In genomic region chr6:28488916-28489365, GRCh38 we compare ENCODE assay signal across 8 cellular contexts. TPM values are rescaled to one million over a fixed set of nuclear protein-coding genes. Genes with fewer than 3 reads are reported as not detected.
DNase-seq lines count a peak whose midpoint lies in the region; ATAC-seq lines count a peak whose summit lies in the region.

No MANE protein-coding gene starts in this region.

- H3K27me3 Mint-ChIP-seq in CD4-positive, CD25-positive, alpha-beta regulatory T cell: peaks cover 68% of the 10 kb centered on the region

- no peak overlapping the region for H3K4me3 ChIP-seq in CD4-positive, CD25-positive, alpha-beta regulatory T cell (ENCODE audit: low read depth, low read length)

- H3K27me3 ChIP-seq in CD4-positive, CD25-positive, alpha-beta regulatory T cell (ENCODE audit: control insufficient read depth, insufficient read depth, low read length): peaks cover 32% of the 10 kb centered on the region

- H3K27ac ChIP-seq in CD4-positive, CD25-positive, alpha-beta regulatory T cell (ENCODE audit: insufficient read depth, low read length, poor library complexity, severe bottlenecking): no peak overlapping the region

- no peaks in the 10 kb centered on the region for H3K9me3 ChIP-seq in CD4-positive, CD25-positive, alpha-beta regulatory T cell (ENCODE audit: control insufficient read depth in 2 of 2, low read length in 2 of 2)

- peaks cover 0 to 8% (median 3%) of the 10 kb centered on the region in 7 donors for H3K9me3 Mint-ChIP-seq in CD4-positive, CD25-positive, alpha-beta regulatory T cell

- H3K36me3 Mint-ChIP-seq in CD4-positive, CD25-positive, alpha-beta regulatory T cell: no peaks in the 10 kb centered on the region

- H3K4me1 ChIP-seq in CD4-positive, CD25-positive, alpha-beta regulatory T cell (ENCODE audit: control insufficient read depth, insufficient read depth, low read length, poor library complexity, severe bottlenecking): peaks cover 9% of the 10 kb centered on the region

- DNase-seq in CD4-positive, CD25-positive, alpha-beta regulatory T cell: peak in 1 of 3 donors; percentile 42
- DNase-seq in UCSD-AML1 (lab: John Stamatoyannopoulos, UW; ENCODE audit: unreplicated experiment) (peak; percentile 41), fibroblast of peridontal ligament (ENCODE audit: extremely low read depth) (peak; percentile 89), middle frontal gyrus (ENCODE audit: extremely low spot score, low spot score) (no peak), NCI-H1436 treated with DMSO at 0.1 percent for 48 hours (lab: John Stamatoyannopoulos, UW) (no peak)
- DNase-seq in stimulated activated CD4-positive, alpha-beta T cell treated with anti-CD3 and anti-CD28 coated beads, Interleukin-12 subunit alpha, Interleukin-12 subunit beta, amount 100 ng/mL, for 24 hours (ENCODE audit: low read depth in 2 of 2): peak; percentile 13 to 52

- peak overlapping the region in 3 of 4 donors; percentile 24 to 57 (median 56) for H3K4me3 Mint-ChIP-seq in CD4-positive, CD25-positive, alpha-beta regulatory T cell

- ATAC-seq in CD4-positive, CD25-positive, alpha-beta regulatory T cell (ENCODE audit: low read depth in 2 of 2): no peak
- ATAC-seq in HG03565 (IDR thresholded peaks at IDR 0.05; ENCODE audit: unreplicated experiment) (peak; percentile 19), HG03108 (IDR thresholded peaks at IDR 0.05; ENCODE audit: unreplicated experiment) (no peak)

- H3K36me3 ChIP-seq in CD4-positive, CD25-positive, alpha-beta regulatory T cell (ENCODE audit: control insufficient read depth, insufficient read depth, low read length): no peaks in the 10 kb centered on the region

- peaks cover 0 to 26% (median 5%) of the 10 kb centered on the region in 4 donors for H3K4me1 Mint-ChIP-seq in CD4-positive, CD25-positive, alpha-beta regulatory T cell

- peak overlapping the region in 1 of 3 donors; percentile 58 for H3K27ac Mint-ChIP-seq in CD4-positive, CD25-positive, alpha-beta regulatory T cell

RNA-seq across cellular contexts. Expression of gene GPX6, which starts 26.7 kb away (rescaled TPM):
- not detected for total RNA-seq in CD4-positive, CD25-positive, alpha-beta regulatory T cell
- not detected for polyA plus RNA-seq in CD4-positive, CD25-positive, alpha-beta regulatory T cell

RNA-seq across cellular contexts. Expression of gene GPX5, which starts 36.7 kb away (rescaled TPM):
- not detected for total RNA-seq in CD4-positive, CD25-positive, alpha-beta regulatory T cell
- not detected for polyA plus RNA-seq in CD4-positive, CD25-positive, alpha-beta regulatory T cell

RNA-seq across cellular contexts. Expression of gene ZSCAN23, which starts 45.6 kb away (rescaled TPM):
- total RNA-seq in CD4-positive, CD25-positive, alpha-beta regulatory T cell: 0.69 TPM
- under 1 TPM in 2 of 4 donors, not detected in 2; 0.09 to 0.13 TPM for polyA plus RNA-seq in CD4-positive, CD25-positive, alpha-beta regulatory T cell

Comparison
In these comparisons a context has a peak if more than half of its experiments do, and no peak if none do; other contexts are left out.
1. DNase-seq: peak in UCSD-AML1 (single experiment), fibroblast of peridontal ligament (single experiment) and stimulated activated CD4-positive, alpha-beta T cell treated with anti-CD3 and anti-CD28 coated beads, Interleukin-12 subunit alpha, Interleukin-12 subunit beta, amount 100 ng/mL, for 24 hours (2 of 2); none in middle frontal gyrus (single experiment) and NCI-H1436 treated with DMSO at 0.1 percent for 48 hours (single experiment).